In genomic region chr6:13425270-13425905, GRCh38 we compare ENCODE assay signal across 14 cellular contexts.
DNase-seq lines count a peak whose midpoint lies in the region; ATAC-seq and TF ChIP-seq lines count a peak whose summit lies in the region.
"Had no signal": no experiment of that assay in that cellular context is flagged by ENCODE, and none has a peak within 500 bp of the region (broad histone marks: within the 10 kb centered on the region; RNA-seq: fewer than 3 reads in every experiment).

No MANE protein-coding gene starts in this region.

- H3K9ac ChIP-seq in rectal smooth muscle tissue (ENCODE audit: low read length) = no peak overlapping the region

- H3K27ac ChIP-seq in CD8-positive, alpha-beta memory T cell (ENCODE audit: low read depth, low read length) = no peak overlapping the region
- H3K27ac ChIP-seq in RWPE2 (ENCODE audit: poor library complexity, severe bottlenecking) = peak overlapping the region; percentile 9
- H3K27ac ChIP-seq in cardiac muscle cell = peak overlapping the region; percentile 91
- H3K27ac ChIP-seq in rectal smooth muscle tissue (ENCODE audit: low read depth, low read length) = peak overlapping the region; percentile 45
- no peak overlapping the region for H3K27ac ChIP-seq in foreskin keratinocyte
- H3K27ac ChIP-seq: neutrophil had no signal

- ATAC-seq in RWPE2 (ENCODE audit: low read depth) (no peak), HG03280 (IDR thresholded peaks at IDR 0.05; ENCODE audit: unreplicated experiment) (no peak), foreskin keratinocyte (no peak)

- no peaks in the 10 kb centered on the region for H3K27me3 Mint-ChIP-seq in CD8-positive, alpha-beta memory T cell

- peak overlapping the region in 5 of 8 donors; percentile 43 to 97 (median 47) for H3K27ac Mint-ChIP-seq in CD8-positive, alpha-beta memory T cell

- H3K4me3 Mint-ChIP-seq in CD8-positive, alpha-beta memory T cell = no peak overlapping the region

- TF ChIP-seq CTCF in RWPE2 (IDR thresholded peaks at IDR 0.05; ENCODE audit: poor library complexity, severe bottlenecking) = no peak
- no peak for TF ChIP-seq CTCF in cardiac muscle cell (IDR thresholded peaks at IDR 0.05; ENCODE audit: low read depth, low read length)
- no peak for TF ChIP-seq CTCF in foreskin keratinocyte (conservative IDR thresholded peaks at IDR 0.05)

- no peaks in the 10 kb centered on the region for H3K9me3 ChIP-seq in CD8-positive, alpha-beta memory T cell (ENCODE audit: low read length)
- no peaks in the 10 kb centered on the region for H3K9me3 ChIP-seq in RWPE2 (ENCODE audit: severe bottlenecking)
- no peaks in the 10 kb centered on the region for H3K9me3 ChIP-seq in cardiac muscle cell (ENCODE audit: low read depth)
- H3K9me3 ChIP-seq: BE2C, neutrophil had no signal

- CTCF ChIA-PET in CD8-positive, alpha-beta memory T cell (lab: Charles Lee) = interaction anchor here (1.1 to 1.5 kb wide), 3 partner anchors 29 to 190 kb away, joined by 3 to 5 read pairs (median 4); partner anchors contain the start of gene NOL7

- POLR2A ChIA-PET in CD8-positive, alpha-beta memory T cell (lab: Charles Lee) = interaction anchor here (0.7 to 1.2 kb wide), 2 partner anchors 10 to 17 kb away, joined by 3 to 4 read pairs; no protein-coding TSS in a partner anchor

- H3K9me3 Mint-ChIP-seq in CD8-positive, alpha-beta memory T cell = no peaks in the 10 kb centered on the region

- peaks cover 0 to 5% (median 0%) of the 10 kb centered on the region in 3 donors for H3K36me3 Mint-ChIP-seq in CD8-positive, alpha-beta memory T cell

- DNase-seq in CD8-positive, alpha-beta memory T cell = no peak
- DNase-seq in RWPE2 (ENCODE audit: low spot score) = no peak
- peak in 1 of 2 donors; percentile 67 for DNase-seq in cardiac muscle cell (ENCODE audit: low read depth in 1 of 2, low spot score in 1 of 2)
- no peak for DNase-seq in central memory CD4-positive, alpha-beta T cell
- no peak for DNase-seq in COR-L47 (lab: John Stamatoyannopoulos, UW)
- DNase-seq in foreskin keratinocyte = no peak
- DNase-seq: activated CD4-positive, alpha-beta T cell treated with anti-CD3 and anti-CD28 coated beads for 4 hours; activated gamma-delta T cell treated with Interleukin-2 at 50 U/mL for 16 hours; MM.1S; NCI-H2171 treated with DMSO at 0.1 percent for 48 hours had no signal

- no peaks in the 10 kb centered on the region for H3K27me3 ChIP-seq in CD8-positive, alpha-beta memory T cell (ENCODE audit: insufficient read depth, low read length, poor library complexity, severe bottlenecking)
- no peaks in the 10 kb centered on the region for H3K27me3 ChIP-seq in RWPE2 (ENCODE audit: insufficient read depth, poor library complexity, severe bottlenecking)
- H3K27me3 ChIP-seq in cardiac muscle cell = no peaks in the 10 kb centered on the region
- H3K27me3 ChIP-seq in rectal smooth muscle tissue (ENCODE audit: control insufficient read depth, insufficient read depth, low read length) = no peaks in the 10 kb centered on the region
- no peaks in the 10 kb centered on the region for H3K27me3 ChIP-seq in foreskin keratinocyte
- H3K27me3 ChIP-seq: BE2C, neutrophil had no signal

- H3K4me3 ChIP-seq in CD8-positive, alpha-beta memory T cell (ENCODE audit: low read length) = no peak overlapping the region
- no peak overlapping the region for H3K4me3 ChIP-seq in RWPE2 (ENCODE audit: severe bottlenecking)
- H3K4me3 ChIP-seq in cardiac muscle cell = no peak overlapping the region
- no peak overlapping the region for H3K4me3 ChIP-seq in rectal smooth muscle tissue (ENCODE audit: low read length)

- peaks cover 31% of the 10 kb centered on the region for H3K4me1 ChIP-seq in CD8-positive, alpha-beta memory T cell (ENCODE audit: insufficient read depth, low read length)
- H3K4me1 ChIP-seq in RWPE2 (ENCODE audit: insufficient read depth, poor library complexity, severe bottlenecking) = peaks cover 7% of the 10 kb centered on the region
- H3K4me1 ChIP-seq in cardiac muscle cell (ENCODE audit: low read depth) = peaks cover 84% of the 10 kb centered on the region
- H3K4me1 ChIP-seq in rectal smooth muscle tissue (ENCODE audit: control insufficient read depth, insufficient read depth, low read length) = peaks cover 21% of the 10 kb centered on the region
- no peaks in the 10 kb centered on the region for H3K4me1 ChIP-seq in foreskin keratinocyte

- peaks cover 47 to 67% (median 65%) of the 10 kb centered on the region in 3 donors for H3K4me1 Mint-ChIP-seq in CD8-positive, alpha-beta memory T cell

- no peaks in the 10 kb centered on the region for H3K36me3 ChIP-seq in CD8-positive, alpha-beta memory T cell (ENCODE audit: insufficient read depth, low read length)
- no peaks in the 10 kb centered on the region for H3K36me3 ChIP-seq in RWPE2 (ENCODE audit: low read depth)
- H3K36me3 ChIP-seq in cardiac muscle cell = no peaks in the 10 kb centered on the region
- no peaks in the 10 kb centered on the region for H3K36me3 ChIP-seq in rectal smooth muscle tissue (ENCODE audit: control insufficient read depth, insufficient read depth, low read length)
- H3K36me3 ChIP-seq: BE2C, neutrophil had no signal

Comparison
In these comparisons a context has a peak if more than half of its experiments do, and no peak if none do; other contexts are left out.
1. H3K27ac ChIP-seq: peak in RWPE2 (single experiment), cardiac muscle cell (single experiment) and rectal smooth muscle tissue (single experiment); none in CD8-positive, alpha-beta memory T cell (single experiment) and foreskin keratinocyte (single experiment).